1 cellular context compared by ENCODE assay signal in the genomic region with DNA sequence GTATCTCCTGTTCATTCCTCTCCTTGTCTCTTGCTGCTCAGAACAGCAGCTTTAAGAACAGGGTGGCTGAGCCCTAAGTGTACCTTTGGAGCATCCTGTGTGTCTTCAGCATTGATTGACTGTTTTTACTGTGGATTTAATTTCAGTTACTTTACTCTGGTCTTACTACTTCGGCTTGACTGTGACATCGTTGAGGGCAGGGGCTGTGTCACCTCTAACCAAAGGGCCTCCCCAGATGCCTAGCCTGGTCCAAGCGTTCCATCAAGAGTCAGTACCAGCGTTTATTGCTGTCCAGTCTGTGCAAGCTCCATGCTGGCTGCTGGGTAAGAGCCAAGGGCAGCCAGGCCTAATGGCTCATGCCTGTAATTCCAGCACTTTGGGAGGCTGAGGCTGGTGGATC.
TF ChIP-seq lines count a peak whose summit lies in the region.

No MANE protein-coding gene starts in this region.

TF ChIP-seq in GM23338, 12 proteins besides CTCF, POLR2A, EP300 and RAD21 (continued from another document):
- TF ChIP-seq, protein P1, sequence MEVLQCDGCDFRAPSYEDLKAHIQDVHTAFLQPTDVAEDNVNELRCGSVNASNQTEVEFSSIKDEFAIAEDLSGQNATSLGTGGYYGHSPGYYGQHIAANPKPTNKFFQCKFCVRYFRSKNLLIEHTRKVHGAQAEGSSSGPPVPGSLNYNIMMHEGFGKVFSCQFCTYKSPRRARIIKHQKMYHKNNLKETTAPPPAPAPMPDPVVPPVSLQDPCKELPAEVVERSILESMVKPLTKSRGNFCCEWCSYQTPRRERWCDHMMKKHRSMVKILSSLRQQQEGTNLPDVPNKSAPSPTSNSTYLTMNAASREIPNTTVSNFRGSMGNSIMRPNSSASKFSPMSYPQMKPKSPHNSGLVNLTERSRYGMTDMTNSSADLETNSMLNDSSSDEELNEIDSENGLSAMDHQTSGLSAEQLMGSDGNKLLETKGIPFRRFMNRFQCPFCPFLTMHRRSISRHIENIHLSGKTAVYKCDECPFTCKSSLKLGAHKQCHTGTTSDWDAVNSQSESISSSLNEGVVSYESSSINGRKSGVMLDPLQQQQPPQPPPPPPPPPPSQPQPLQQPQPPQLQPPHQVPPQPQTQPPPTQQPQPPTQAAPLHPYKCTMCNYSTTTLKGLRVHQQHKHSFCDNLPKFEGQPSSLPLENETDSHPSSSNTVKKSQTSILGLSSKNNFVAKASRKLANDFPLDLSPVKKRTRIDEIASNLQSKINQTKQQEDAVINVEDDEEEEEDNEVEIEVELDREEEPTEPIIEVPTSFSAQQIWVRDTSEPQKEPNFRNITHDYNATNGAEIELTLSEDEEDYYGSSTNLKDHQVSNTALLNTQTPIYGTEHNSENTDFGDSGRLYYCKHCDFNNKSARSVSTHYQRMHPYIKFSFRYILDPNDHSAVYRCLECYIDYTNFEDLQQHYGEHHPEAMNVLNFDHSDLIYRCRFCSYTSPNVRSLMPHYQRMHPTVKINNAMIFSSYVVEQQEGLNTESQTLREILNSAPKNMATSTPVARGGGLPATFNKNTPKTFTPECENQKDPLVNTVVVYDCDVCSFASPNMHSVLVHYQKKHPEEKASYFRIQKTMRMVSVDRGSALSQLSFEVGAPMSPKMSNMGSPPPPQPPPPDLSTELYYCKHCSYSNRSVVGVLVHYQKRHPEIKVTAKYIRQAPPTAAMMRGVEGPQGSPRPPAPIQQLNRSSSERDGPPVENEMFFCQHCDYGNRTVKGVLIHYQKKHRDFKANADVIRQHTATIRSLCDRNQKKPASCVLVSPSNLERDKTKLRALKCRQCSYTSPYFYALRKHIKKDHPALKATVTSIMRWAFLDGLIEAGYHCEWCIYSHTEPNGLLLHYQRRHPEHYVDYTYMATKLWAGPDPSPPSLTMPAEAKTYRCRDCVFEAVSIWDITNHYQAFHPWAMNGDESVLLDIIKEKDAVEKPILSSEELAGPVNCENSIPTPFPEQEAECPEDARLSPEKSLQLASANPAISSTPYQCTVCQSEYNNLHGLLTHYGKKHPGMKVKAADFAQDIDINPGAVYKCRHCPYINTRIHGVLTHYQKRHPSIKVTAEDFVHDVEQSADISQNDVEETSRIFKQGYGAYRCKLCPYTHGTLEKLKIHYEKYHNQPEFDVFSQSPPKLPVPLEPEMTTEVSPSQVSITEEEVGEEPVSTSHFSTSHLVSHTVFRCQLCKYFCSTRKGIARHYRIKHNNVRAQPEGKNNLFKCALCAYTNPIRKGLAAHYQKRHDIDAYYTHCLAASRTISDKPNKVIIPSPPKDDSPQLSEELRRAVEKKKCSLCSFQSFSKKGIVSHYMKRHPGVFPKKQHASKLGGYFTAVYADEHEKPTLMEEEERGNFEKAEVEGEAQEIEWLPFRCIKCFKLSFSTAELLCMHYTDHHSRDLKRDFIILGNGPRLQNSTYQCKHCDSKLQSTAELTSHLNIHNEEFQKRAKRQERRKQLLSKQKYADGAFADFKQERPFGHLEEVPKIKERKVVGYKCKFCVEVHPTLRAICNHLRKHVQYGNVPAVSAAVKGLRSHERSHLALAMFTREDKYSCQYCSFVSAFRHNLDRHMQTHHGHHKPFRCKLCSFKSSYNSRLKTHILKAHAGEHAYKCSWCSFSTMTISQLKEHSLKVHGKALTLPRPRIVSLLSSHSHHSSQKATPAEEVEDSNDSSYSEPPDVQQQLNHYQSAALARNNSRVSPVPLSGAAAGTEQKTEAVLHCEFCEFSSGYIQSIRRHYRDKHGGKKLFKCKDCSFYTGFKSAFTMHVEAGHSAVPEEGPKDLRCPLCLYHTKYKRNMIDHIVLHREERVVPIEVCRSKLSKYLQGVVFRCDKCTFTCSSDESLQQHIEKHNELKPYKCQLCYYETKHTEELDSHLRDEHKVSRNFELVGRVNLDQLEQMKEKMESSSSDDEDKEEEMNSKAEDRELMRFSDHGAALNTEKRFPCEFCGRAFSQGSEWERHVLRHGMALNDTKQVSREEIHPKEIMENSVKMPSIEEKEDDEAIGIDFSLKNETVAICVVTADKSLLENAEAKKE (CRISPR knock-in tag; IDR thresholded peaks at IDR 0.05): no peak
- TF ChIP-seq STAT1 (IDR thresholded peaks at IDR 0.05; ENCODE audit: unreplicated experiment) (no peak), EZH2phosphoT487 (IDR thresholded peaks at IDR 0.05; ENCODE audit: unreplicated experiment) (no peak), ZNF331 (CRISPR knock-in tag; IDR thresholded peaks at IDR 0.05; ENCODE audit: low read depth) (no peak), JUNB (IDR thresholded peaks at IDR 0.05; ENCODE audit: unreplicated experiment) (no peak), POLR2AphosphoS5 (IDR thresholded peaks at IDR 0.05; ENCODE audit: low read depth) (no peak), CREB1 (CRISPR knock-in tag; IDR thresholded peaks at IDR 0.05; ENCODE audit: low read depth) (no peak), ZNF114 (CRISPR knock-in tag; IDR thresholded peaks at IDR 0.05) (no peak)
